1 cellular context compared by ENCODE assay signal in genomic region chr7:140230862-140231778, GRCh38.
TF ChIP-seq lines count a peak whose summit lies in the region.

No MANE protein-coding gene starts in this region.

TF ChIP-seq in HepG2, 621 proteins besides CTCF, POLR2A, EP300 and RAD21 (continued from another document and continues in another):
- TF ChIP-seq, protein P1, sequence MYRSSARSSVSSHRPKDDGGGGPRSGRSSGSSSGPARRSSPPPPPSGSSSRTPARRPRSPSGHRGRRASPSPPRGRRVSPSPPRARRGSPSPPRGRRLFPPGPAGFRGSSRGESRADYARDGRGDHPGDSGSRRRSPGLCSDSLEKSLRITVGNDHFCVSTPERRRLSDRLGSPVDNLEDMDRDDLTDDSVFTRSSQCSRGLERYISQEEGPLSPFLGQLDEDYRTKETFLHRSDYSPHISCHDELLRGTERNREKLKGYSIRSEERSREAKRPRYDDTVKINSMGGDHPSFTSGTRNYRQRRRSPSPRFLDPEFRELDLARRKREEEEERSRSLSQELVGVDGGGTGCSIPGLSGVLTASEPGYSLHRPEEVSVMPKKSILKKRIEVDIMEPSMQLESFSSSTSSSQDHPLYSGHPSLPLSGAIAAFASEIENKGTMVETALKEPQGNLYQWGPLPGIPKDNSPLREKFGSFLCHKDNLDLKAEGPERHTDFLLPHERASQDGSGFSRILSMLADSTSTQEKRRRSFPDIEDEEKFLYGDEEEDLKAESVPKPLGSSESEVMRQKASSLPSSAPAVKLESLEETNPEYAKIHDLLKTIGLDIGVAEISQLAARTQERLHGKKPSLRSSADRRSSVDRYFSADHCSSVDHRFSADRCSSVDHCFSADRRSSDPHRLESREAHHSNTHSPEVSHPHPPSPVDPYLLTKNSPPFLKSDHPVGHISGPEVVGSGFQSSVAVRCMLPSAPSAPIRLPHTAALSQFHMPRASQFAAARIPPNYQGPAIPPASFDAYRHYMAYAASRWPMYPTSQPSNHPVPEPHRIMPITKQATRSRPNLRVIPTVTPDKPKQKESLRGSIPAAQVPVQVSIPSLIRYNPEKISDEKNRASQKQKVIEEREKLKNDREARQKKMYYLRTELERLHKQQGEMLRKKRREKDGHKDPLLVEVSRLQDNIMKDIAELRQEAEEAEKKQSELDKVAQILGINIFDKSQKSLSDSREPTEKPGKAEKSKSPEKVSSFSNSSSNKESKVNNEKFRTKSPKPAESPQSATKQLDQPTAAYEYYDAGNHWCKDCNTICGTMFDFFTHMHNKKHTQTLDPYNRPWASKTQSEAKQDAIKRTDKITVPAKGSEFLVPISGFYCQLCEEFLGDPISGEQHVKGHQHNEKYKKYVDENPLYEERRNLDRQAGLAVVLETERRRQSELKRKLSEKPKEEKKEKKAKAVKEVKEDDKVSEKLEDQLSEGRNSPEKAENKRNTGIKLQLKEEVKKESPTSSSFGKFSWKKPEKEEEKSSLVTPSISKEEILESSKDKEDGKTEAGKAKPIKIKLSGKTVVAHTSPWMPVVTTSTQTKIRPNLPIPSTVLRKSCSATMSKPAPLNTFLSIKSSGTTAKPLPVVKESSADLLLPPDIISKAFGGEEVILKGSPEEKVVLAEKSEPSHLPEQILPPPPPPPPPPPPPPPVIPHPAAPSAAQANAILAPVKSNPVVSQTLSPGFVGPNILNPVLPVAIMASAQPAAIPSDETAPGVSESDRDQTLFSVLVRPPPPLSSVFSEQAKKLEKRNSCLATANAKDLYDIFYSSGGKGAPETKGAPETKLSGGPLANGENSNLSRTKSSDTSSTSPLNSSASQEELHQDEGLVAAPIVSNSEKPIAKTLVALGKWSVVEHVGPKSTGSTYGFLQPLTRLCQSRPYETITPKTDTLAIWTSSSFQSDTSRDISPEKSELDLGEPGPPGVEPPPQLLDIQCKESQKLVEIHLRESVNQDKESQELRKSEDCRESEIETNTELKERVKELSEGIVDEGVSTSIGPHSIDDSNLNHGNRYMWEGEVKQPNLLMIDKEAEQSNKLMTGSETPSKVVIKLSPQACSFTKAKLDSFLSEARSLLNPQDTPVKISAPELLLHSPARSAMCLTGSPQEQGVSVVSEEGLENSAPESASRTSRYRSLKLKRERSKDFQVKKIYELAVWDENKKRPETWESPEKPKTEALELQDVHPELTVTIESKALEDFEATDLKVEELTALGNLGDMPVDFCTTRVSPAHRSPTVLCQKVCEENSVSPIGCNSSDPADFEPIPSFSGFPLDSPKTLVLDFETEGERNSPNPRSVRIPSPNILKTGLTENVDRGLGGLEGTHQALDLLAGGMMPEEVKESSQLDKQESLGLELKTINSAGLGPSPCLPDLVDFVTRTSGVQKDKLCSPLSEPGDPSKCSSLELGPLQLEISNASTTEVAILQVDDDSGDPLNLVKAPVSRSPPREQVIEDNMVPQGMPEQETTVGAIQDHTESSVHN (CRISPR knock-in tag; IDR thresholded peaks at IDR 0.05) = no peak
- TF ChIP-seq, protein P2, sequence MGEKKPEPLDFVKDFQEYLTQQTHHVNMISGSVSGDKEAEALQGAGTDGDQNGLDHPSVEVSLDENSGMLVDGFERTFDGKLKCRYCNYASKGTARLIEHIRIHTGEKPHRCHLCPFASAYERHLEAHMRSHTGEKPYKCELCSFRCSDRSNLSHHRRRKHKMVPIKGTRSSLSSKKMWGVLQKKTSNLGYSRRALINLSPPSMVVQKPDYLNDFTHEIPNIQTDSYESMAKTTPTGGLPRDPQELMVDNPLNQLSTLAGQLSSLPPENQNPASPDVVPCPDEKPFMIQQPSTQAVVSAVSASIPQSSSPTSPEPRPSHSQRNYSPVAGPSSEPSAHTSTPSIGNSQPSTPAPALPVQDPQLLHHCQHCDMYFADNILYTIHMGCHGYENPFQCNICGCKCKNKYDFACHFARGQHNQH (CRISPR knock-in tag; IDR thresholded peaks at IDR 0.05) = peak; percentile 65; the same call in 1 of the 2 replicates
- TF ChIP-seq ZFY (CRISPR knock-in tag; IDR thresholded peaks at IDR 0.05) (peak; percentile 41; the same call in 1 of the 2 replicates), ZNF775 (CRISPR knock-in tag; IDR thresholded peaks at IDR 0.05; ENCODE audit: borderline replicate concordance) (no peak), AGO1 (IDR thresholded peaks at IDR 0.05; ENCODE audit: low read depth, low read length, poor library complexity, severe bottlenecking) (no peak), CEBPG (CRISPR knock-in tag; IDR thresholded peaks at IDR 0.05) (0 out of 2 replicates have a peak, but pooled peaks have one; percentile 12), ZNF782 (CRISPR knock-in tag; IDR thresholded peaks at IDR 0.05; ENCODE audit: borderline replicate concordance) (no peak; the same call in 1 of the 2 replicates), CENPT (CRISPR knock-in tag; IDR thresholded peaks at IDR 0.05; ENCODE audit: low read depth) (0 out of 2 replicates have a peak, but pooled peaks have one; percentile 1), ZBTB39 (CRISPR knock-in tag; IDR thresholded peaks at IDR 0.05) (peak; percentile 46; the same call in 1 of the 2 replicates), DMAP1 (CRISPR knock-in tag; IDR thresholded peaks at IDR 0.05) (peak; percentile 70; the same call in 1 of the 2 replicates), MNT (IDR thresholded peaks at IDR 0.05) (peak; percentile 19; the same call in 1 of the 2 replicates), SIX1 (CRISPR knock-in tag; IDR thresholded peaks at IDR 0.05; ENCODE audit: borderline replicate concordance) (no peak; the same call in 1 of the 2 replicates), ZNF597 (CRISPR knock-in tag; IDR thresholded peaks at IDR 0.05) (no peak), ZNF430 (CRISPR knock-in tag; IDR thresholded peaks at IDR 0.05) (no peak), MAFK (conservative IDR thresholded peaks at IDR 0.05 in 1 of 2, IDR thresholded peaks at IDR 0.05 in 1 of 2; ENCODE audit: low read length in 2 of 2) (no peak), ZNF20 (CRISPR knock-in tag; IDR thresholded peaks at IDR 0.05) (no peak), XBP1 (CRISPR knock-in tag; IDR thresholded peaks at IDR 0.05) (no peak), ZNF30 (CRISPR knock-in tag; IDR thresholded peaks at IDR 0.05) (0 out of 2 replicates have a peak, but pooled peaks have one; percentile 37), ZNF773 (CRISPR knock-in tag; IDR thresholded peaks at IDR 0.05; ENCODE audit: borderline replicate concordance) (no peak), MYC (CRISPR knock-in tag; IDR thresholded peaks at IDR 0.05; ENCODE audit: borderline replicate concordance) (peak; percentile 5), ZHX1 (CRISPR knock-in tag; IDR thresholded peaks at IDR 0.05; ENCODE audit: low read depth) (no peak), ARNT2 (CRISPR knock-in tag; IDR thresholded peaks at IDR 0.05; ENCODE audit: low read depth) (0 out of 2 replicates have a peak, but pooled peaks have one; percentile 6), TAF15 (IDR thresholded peaks at IDR 0.05; ENCODE audit: low read depth, low read length, poor library complexity, severe bottlenecking) (no peak), MIER2 (CRISPR knock-in tag; IDR thresholded peaks at IDR 0.05) (no peak), ZFP36L1 (CRISPR knock-in tag; IDR thresholded peaks at IDR 0.05) (no peak), HCFC1 (IDR thresholded peaks at IDR 0.05; ENCODE audit: low read depth, low read length) (no peak)
- TF ChIP-seq, protein P3, sequence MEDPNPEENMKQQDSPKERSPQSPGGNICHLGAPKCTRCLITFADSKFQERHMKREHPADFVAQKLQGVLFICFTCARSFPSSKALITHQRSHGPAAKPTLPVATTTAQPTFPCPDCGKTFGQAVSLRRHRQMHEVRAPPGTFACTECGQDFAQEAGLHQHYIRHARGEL (CRISPR knock-in tag; IDR thresholded peaks at IDR 0.05) = no peak
- TF ChIP-seq, protein P4, sequence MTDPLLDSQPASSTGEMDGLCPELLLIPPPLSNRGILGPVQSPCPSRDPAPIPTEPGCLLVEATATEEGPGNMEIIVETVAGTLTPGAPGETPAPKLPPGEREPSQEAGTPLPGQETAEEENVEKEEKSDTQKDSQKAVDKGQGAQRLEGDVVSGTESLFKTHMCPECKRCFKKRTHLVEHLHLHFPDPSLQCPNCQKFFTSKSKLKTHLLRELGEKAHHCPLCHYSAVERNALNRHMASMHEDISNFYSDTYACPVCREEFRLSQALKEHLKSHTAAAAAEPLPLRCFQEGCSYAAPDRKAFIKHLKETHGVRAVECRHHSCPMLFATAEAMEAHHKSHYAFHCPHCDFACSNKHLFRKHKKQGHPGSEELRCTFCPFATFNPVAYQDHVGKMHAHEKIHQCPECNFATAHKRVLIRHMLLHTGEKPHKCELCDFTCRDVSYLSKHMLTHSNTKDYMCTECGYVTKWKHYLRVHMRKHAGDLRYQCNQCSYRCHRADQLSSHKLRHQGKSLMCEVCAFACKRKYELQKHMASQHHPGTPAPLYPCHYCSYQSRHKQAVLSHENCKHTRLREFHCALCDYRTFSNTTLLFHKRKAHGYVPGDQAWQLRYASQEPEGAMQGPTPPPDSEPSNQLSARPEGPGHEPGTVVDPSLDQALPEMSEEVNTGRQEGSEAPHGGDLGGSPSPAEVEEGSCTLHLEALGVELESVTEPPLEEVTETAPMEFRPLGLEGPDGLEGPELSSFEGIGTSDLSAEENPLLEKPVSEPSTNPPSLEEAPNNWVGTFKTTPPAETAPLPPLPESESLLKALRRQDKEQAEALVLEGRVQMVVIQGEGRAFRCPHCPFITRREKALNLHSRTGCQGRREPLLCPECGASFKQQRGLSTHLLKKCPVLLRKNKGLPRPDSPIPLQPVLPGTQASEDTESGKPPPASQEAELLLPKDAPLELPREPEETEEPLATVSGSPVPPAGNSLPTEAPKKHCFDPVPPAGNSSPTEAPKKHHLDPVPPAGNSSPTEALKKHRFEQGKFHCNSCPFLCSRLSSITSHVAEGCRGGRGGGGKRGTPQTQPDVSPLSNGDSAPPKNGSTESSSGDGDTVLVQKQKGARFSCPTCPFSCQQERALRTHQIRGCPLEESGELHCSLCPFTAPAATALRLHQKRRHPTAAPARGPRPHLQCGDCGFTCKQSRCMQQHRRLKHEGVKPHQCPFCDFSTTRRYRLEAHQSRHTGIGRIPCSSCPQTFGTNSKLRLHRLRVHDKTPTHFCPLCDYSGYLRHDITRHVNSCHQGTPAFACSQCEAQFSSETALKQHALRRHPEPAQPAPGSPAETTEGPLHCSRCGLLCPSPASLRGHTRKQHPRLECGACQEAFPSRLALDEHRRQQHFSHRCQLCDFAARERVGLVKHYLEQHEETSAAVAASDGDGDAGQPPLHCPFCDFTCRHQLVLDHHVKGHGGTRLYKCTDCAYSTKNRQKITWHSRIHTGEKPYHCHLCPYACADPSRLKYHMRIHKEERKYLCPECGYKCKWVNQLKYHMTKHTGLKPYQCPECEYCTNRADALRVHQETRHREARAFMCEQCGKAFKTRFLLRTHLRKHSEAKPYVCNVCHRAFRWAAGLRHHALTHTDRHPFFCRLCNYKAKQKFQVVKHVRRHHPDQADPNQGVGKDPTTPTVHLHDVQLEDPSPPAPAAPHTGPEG (CRISPR knock-in tag; IDR thresholded peaks at IDR 0.05) = no peak; the same call in 1 of the 2 replicates
